In genomic region chr11:130574740-130575139, GRCh38 we compare ENCODE assay signal across 36 cellular contexts.
"Had no signal": no experiment of that assay in that cellular context is flagged by ENCODE, and none has a peak within 500 bp of the region (broad histone marks: within the 10 kb centered on the region; RNA-seq: fewer than 3 reads in every experiment).

No MANE protein-coding gene starts in this region.

- H3K4me3 ChIP-seq: adrenal gland, body of pancreas, breast epithelium, PC-9, SJCRH30, SK-N-MC had no signal

- H3K27me3 ChIP-seq: adrenal gland, body of pancreas, breast epithelium, SJCRH30 had no signal

- H3K36me3 ChIP-seq: adrenal gland, breast epithelium, SJCRH30 had no signal

- H3K9me3 ChIP-seq: adrenal gland, body of pancreas, breast epithelium, SJCRH30 had no signal

- H3K4me1 ChIP-seq: adrenal gland, body of pancreas, breast epithelium had no signal

- H2AFZ ChIP-seq: PC-9 had no signal

- ATAC-seq: activated naive CD4-positive, alpha-beta T cell treated with anti-CD3 and anti-CD28 coated beads, Interleukin-2, amount 50 U/mL, for 72 hours; activated T-cell treated with anti-CD3 and anti-CD28 coated beads, Interleukin-2, amount 50 U/mL, for 4 hours; body of pancreas; T-cell had no signal

- H3K27ac ChIP-seq: adrenal gland, body of pancreas, breast epithelium, KMS-11, PC-9, RWPE1, SJCRH30, SK-N-MC, VCaP had no signal

- DNase-seq: activated B cell treated with CpG ODN at 0.5 μM for 24 hours; activated CD4-positive, alpha-beta memory T cell treated with anti-CD3 and anti-CD28 coated beads for 36 hours; activated CD4-positive, alpha-beta T cell treated with anti-CD3 and anti-CD28 coated beads for 4 hours; activated CD4-positive, alpha-beta T cell treated with anti-CD3 and anti-CD28 coated beads, Interleukin-2, amount 50 U/mL, for 1 hour; activated CD4-positive, CD25-positive, alpha-beta regulatory T cell treated with anti-CD3 and anti-CD28 coated beads, Interleukin-2, amount 50 U/mL, for 72 hours; activated CD8-positive, alpha-beta memory T cell treated with anti-CD3 and anti-CD28 coated beads, Interleukin-2, amount 50 U/mL, for 4 hours; activated gamma-delta T cell treated with Interleukin-2 at 50 U/mL for 16 hours; activated naive CD4-positive, alpha-beta T cell treated with anti-CD3 and anti-CD28 coated beads for 36 hours; activated T-cell treated with anti-CD3 and anti-CD28 coated beads for 4 hours; activated T-cell treated with anti-CD3 and anti-CD28 coated beads, Interleukin-2, amount 50 U/mL, for 4 hours; adrenal gland; body of pancreas; caudate nucleus; MM.1S; NCI-H1105; NCI-H1436; NCI-H1694; NCI-H1930; NCI-H2081 treated with DMSO at 0.1 percent for 48 hours; NCI-H2171; NCI-H510A; NCI-H526; NCI-H748 treated with DMSO at 0.1 percent for 48 hours; NK-92 treated with Interleukin-12 subunit alpha and Interleukin-12 subunit beta, amount 100 ng/mL, for 24 hours; PC-9; SHP77; SJCRH30; T-cell; T-helper 2 cell; T-helper 9 cell had no signal

- H3K9ac ChIP-seq: KMS-11 had no signal

- H3K4me2 ChIP-seq: KMS-11, PC-9 had no signal
